9 cellular contexts compared by ENCODE assay signal in genomic region chr1:145845514-145846161, GRCh38. TPM values are rescaled to one million over a fixed set of nuclear protein-coding genes. Genes with fewer than 3 reads are reported as not detected.
DNase-seq lines count a peak whose midpoint lies in the region; ATAC-seq and TF ChIP-seq lines count a peak whose summit lies in the region.
"Had no signal": no experiment of that assay in that cellular context is flagged by ENCODE, and none has a peak within 500 bp of the region (broad histone marks: within the 10 kb centered on the region; RNA-seq: fewer than 3 reads in every experiment).

Gene NUDT17 (plus strand): TSS chr1:145845630. CDS start chr1:145845641, 11 bp downstream.

- no peaks in the 10 kb centered on the region for H3K4me1 Mint-ChIP-seq in endothelial cell (ENCODE audit: unreplicated experiment)

- ATAC-seq in GM19043 (IDR thresholded peaks at IDR 0.05; ENCODE audit: low read depth, unreplicated experiment) (peak; percentile 48), HG03442 (IDR thresholded peaks at IDR 0.05; ENCODE audit: unreplicated experiment) (peak; percentile 67), mucosa of descending colon (peak; percentile 93)

- H3K36me3 Mint-ChIP-seq in endothelial cell (ENCODE audit: low read depth, unreplicated experiment): peaks cover 28% of the 10 kb centered on the region

- DNase-seq in NCI-H82 treated with DMSO at 0.1 percent for 48 hours (lab: John Stamatoyannopoulos, UW; ENCODE audit: unreplicated experiment) (peak; percentile 55), endothelial cell (ENCODE audit: low spot score) (peak; percentile 81), mucosa of descending colon (peak; percentile 82 to 87 (median 83))
- peak; percentile 48 to 80 (median 62) for DNase-seq in activated CD8-positive, alpha-beta memory T cell treated with anti-CD3 and anti-CD28 coated beads for 48 hours (ENCODE audit: low read depth in 2 of 3, low spot score in 2 of 3)
- peak; percentile 66 for DNase-seq in stimulated activated CD8-positive, alpha-beta memory T cell treated with anti-CD3 and anti-CD28 coated beads, Interleukin-4, amount 100 ng/mL, for 24 hours (ENCODE audit: low read depth)

- H3K4me1 ChIP-seq in BLaER1 treated with 17β-estradiol and CSF1 and Interleukin-3, amounts not matched to agents 10 nM and 100 nM: peaks cover 19 to 36% (median 25%) of the 10 kb centered on the region in 10 experiments
- peaks cover 6% of the 10 kb centered on the region for H3K4me1 ChIP-seq in mucosa of descending colon (ENCODE audit: low read depth)

- peak within 1 kb of the TSS; percentile 65 to 85 (median 80) for H3K9ac ChIP-seq in BLaER1 treated with 17β-estradiol and CSF1 and Interleukin-3, amounts not matched to agents 10 nM and 100 nM

- H3K4me3 Mint-ChIP-seq in endothelial cell (ENCODE audit: unreplicated experiment): peak within 1 kb of the TSS; percentile 87

- H3K4me3 ChIP-seq in BLaER1 treated with 17β-estradiol and CSF1 and Interleukin-3, amounts not matched to agents 10 nM and 100 nM: peak within 1 kb of the TSS; percentile 59 to 75 (median 63)
- no peak within 1 kb of the TSS for H3K4me3 ChIP-seq in mucosa of descending colon

- TF ChIP-seq CTCF in endothelial cell (IDR thresholded peaks at IDR 0.05; ENCODE audit: unreplicated experiment) (peak; percentile 79), mucosa of descending colon (IDR thresholded peaks at IDR 0.05) (peak; percentile 94)

- peaks cover 0 to 25% (median 8%) of the 10 kb centered on the region in 11 experiments; a peak in 9 of 22 replicates for H4K20me1 ChIP-seq in BLaER1 treated with 17β-estradiol and CSF1 and Interleukin-3, amounts not matched to agents 10 nM and 100 nM

- H3K27me3 Mint-ChIP-seq in endothelial cell (ENCODE audit: unreplicated experiment): peaks cover 3% of the 10 kb centered on the region

- H3K36me3 ChIP-seq in BLaER1 treated with 17β-estradiol and CSF1 and Interleukin-3, amounts not matched to agents 10 nM and 100 nM: peaks cover 56 to 71% (median 64%) of the 10 kb centered on the region in 11 experiments
- no peaks in the 10 kb centered on the region for H3K36me3 ChIP-seq in mucosa of descending colon (ENCODE audit: low read depth)

- H3K9me3 ChIP-seq in BLaER1 treated with 17β-estradiol and CSF1 and Interleukin-3, amounts not matched to agents 10 nM and 100 nM (replicated peaks in 1 of 11): no peaks in the 10 kb centered on the region
- H3K9me3 ChIP-seq in mucosa of descending colon: no peaks in the 10 kb centered on the region

- no peak within 1 kb of the TSS for H3K27ac Mint-ChIP-seq in endothelial cell (ENCODE audit: unreplicated experiment)

- intact Hi-C loops in mucosa of descending colon (cut with DNase I, micrococcal nuclease): loop anchor here in 1 of 2 donors (5.0 kb wide), 1 partner anchor 167 kb away; no protein-coding TSS in a partner anchor

- no peaks in the 10 kb centered on the region for H3K27me3 ChIP-seq in BLaER1 treated with 17β-estradiol and CSF1 and Interleukin-3, amounts not matched to agents 10 nM and 100 nM

- H3K4me2 ChIP-seq in BLaER1 treated with 17β-estradiol and CSF1 and Interleukin-3, amounts not matched to agents 10 nM and 100 nM: peak within 1 kb of the TSS; percentile 87 to 100 (median 96)

- H3K9me3 Mint-ChIP-seq in endothelial cell (ENCODE audit: unreplicated experiment): no peaks in the 10 kb centered on the region

- H3K27ac ChIP-seq in BLaER1 treated with 17β-estradiol and CSF1 and Interleukin-3, amounts not matched to agents 10 nM and 100 nM: peak within 1 kb of the TSS; percentile 47 to 82 (median 72); a peak in 21 of 22 replicates
- H3K27ac ChIP-seq: epithelial cell of prostate had no signal

RNA-seq across cellular contexts. Expression of gene NUDT17, which starts in this region (rescaled TPM):
- 3.8 TPM for total RNA-seq in endothelial cell (ENCODE audit: unreplicated experiment)
- 1 to 10 TPM; 1.1 to 2.5 (median 1.3) TPM for total RNA-seq in mucosa of descending colon
